ENCODE assay signal across 12 cellular contexts in the genomic region with DNA sequence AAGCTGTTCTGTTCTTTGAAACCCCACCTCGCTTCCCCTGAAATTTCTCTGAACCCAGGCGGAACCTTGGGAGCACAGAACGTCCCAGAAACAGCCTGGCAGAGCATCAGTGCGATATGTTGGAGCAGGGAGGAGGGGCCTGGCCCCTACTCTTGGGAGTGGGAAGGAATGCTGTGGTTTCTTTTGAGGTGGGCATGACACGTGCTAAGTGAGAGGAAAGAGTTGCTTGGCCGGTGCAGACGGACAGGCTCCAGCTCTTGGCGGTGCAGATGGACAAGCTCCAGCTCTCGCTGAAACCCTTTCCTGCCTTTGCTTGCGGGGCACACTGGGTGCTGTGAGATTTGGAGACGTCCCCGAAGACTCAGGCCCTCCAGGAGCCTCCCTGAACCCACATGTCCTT. TPM values are rescaled to one million over a fixed set of nuclear protein-coding genes. Genes with fewer than 3 reads are reported as not detected.
DNase-seq lines count a peak whose midpoint lies in the region; ATAC-seq and TF ChIP-seq lines count a peak whose summit lies in the region.
"Had no signal": no experiment of that assay in that cellular context is flagged by ENCODE, and none has a peak within 500 bp of the region (broad histone marks: within the 10 kb centered on the region; RNA-seq: fewer than 3 reads in every experiment).

No MANE protein-coding gene starts in this region.

- intact Hi-C loops in left ventricle myocardium superior (cut with micrococcal nuclease), result no loop called here

- H3K23ac ChIP-seq in H9 (ENCODE audit: insufficient read length, low read depth, low read length), result no peak overlapping the region

- H4K20me1 ChIP-seq in H9 (ENCODE audit: control insufficient read depth, insufficient read depth, insufficient read length), result no peaks in the 10 kb centered on the region
- H4K20me1 ChIP-seq in smooth muscle cell (ENCODE audit: low read depth), result peaks cover 95% of the 10 kb centered on the region

- H3K9ac ChIP-seq in H9 (ENCODE audit: extremely low read depth, insufficient read length, low read length) (no peak overlapping the region), smooth muscle cell (ENCODE audit: low read depth) (no peak overlapping the region)

- H3K79me1 ChIP-seq in H9 (ENCODE audit: insufficient read depth, low read depth, low read length, poor library complexity, severe bottlenecking), result no peaks in the 10 kb centered on the region

- H2AFZ ChIP-seq in H9 (ENCODE audit: low read length) (no peak overlapping the region), smooth muscle cell (ENCODE audit: low read depth) (no peak overlapping the region)

- peaks cover 14 to 15% of the 10 kb centered on the region in 2 experiments for H3K4me1 Mint-ChIP-seq in H9

- H3K27ac ChIP-seq in H9 (ENCODE audit: insufficient read length, low read depth, low read length), result no peak overlapping the region
- no peak overlapping the region for H3K27ac ChIP-seq in smooth muscle cell (ENCODE audit: low read depth)

- TF ChIP-seq CTCF in H9 (conservative IDR thresholded peaks at IDR 0.05), result no peak
- no peak for TF ChIP-seq CTCF in smooth muscle cell (IDR thresholded peaks at IDR 0.05; ENCODE audit: borderline replicate concordance, insufficient read depth, poor library complexity, severe bottlenecking)
- no peak for TF ChIP-seq CTCF in GM20000 (IDR thresholded peaks at IDR 0.05; ENCODE audit: extremely low read depth, missing control alignments)

- H3K14ac ChIP-seq in H9 (ENCODE audit: insufficient read depth, low read length), result no peak overlapping the region

- WGBS in H9 (ENCODE audit: extremely low coverage, insufficient read length, low lambda C conversion rate), result no CpG with 5 or more reads among the region's 12 CpGs
- WGBS in smooth muscle cell (ENCODE audit: low lambda C conversion rate), result 42% methylated on average over 12 of the region's 12 CpGs

- no peak overlapping the region for H3K4me3 Mint-ChIP-seq in H9
- H3K4me3 Mint-ChIP-seq: activated naive CD4-positive, alpha-beta T cell treated with anti-CD3 and anti-CD28 coated beads for 36 hours had no signal

- H2BK12ac ChIP-seq in H9 (ENCODE audit: insufficient read length, low read depth, low read length), result no peak overlapping the region

- ATAC-seq in left ventricle myocardium superior (peak; percentile 6), HG02588 (IDR thresholded peaks at IDR 0.05; ENCODE audit: unreplicated experiment) (no peak)

- no peaks in the 10 kb centered on the region; the same call in 1 of the 2 replicates for H3K79me2 ChIP-seq in H9 (ENCODE audit: insufficient read depth, low read length)
- H3K79me2 ChIP-seq in smooth muscle cell (ENCODE audit: low read depth), result peaks cover 56% of the 10 kb centered on the region

- no peak overlapping the region for H2BK20ac ChIP-seq in H9 (ENCODE audit: low read depth, low read length, poor library complexity, severe bottlenecking)

- H3K36me3 Mint-ChIP-seq in H9 (ENCODE audit: insufficient read depth in 1 of 3, low read depth in 3 of 3), result peaks cover 0 to 14% (median 0%) of the 10 kb centered on the region in 3 experiments; a peak in 2 of 7 replicates

- H4K8ac ChIP-seq in H9 (replicated peaks; ENCODE audit: insufficient read length, low read depth, low read length), result no peak overlapping the region

- H3K36me3 ChIP-seq in smooth muscle cell (ENCODE audit: low read depth), result no peaks in the 10 kb centered on the region

- no peaks in the 10 kb centered on the region for H3K4me1 ChIP-seq in H9 (ENCODE audit: insufficient read depth, low read length)
- H3K4me1 ChIP-seq in smooth muscle cell (ENCODE audit: low read depth), result peaks cover under 1% of the 10 kb centered on the region

- peaks cover 1% of the 10 kb centered on the region for H3F3A ChIP-seq in smooth muscle cell (ENCODE audit: low read depth)

- no peaks in the 10 kb centered on the region for H3K27me3 Mint-ChIP-seq in H9 (ENCODE audit: low read depth)

- H3K23me2 ChIP-seq in H9 (ENCODE audit: insufficient read length, low read depth, low read length, poor library complexity, severe bottlenecking), result no peaks in the 10 kb centered on the region

- H3K9me3 ChIP-seq in H9 (ENCODE audit: control insufficient read depth, low read depth, low read length) (no peaks in the 10 kb centered on the region), smooth muscle cell (replicated peaks; ENCODE audit: low read depth) (no peaks in the 10 kb centered on the region)
- H3K9me3 ChIP-seq: pancreas had no signal

- H3K4me2 ChIP-seq in H9 (ENCODE audit: insufficient read depth, insufficient read length, low read length) (no peak overlapping the region), smooth muscle cell (peak overlapping the region; percentile 47)

- no peak overlapping the region for H3K56ac ChIP-seq in H9 (ENCODE audit: insufficient read length, low read depth, low read length)

- no peak overlapping the region for H3K18ac ChIP-seq in H9 (ENCODE audit: insufficient read length, low read depth, low read length)

- DNase-seq in H9 (no peak), astrocyte of the hippocampus (ENCODE audit: low read depth, low spot score) (peak; percentile 95), left ventricle myocardium superior (no peak), smooth muscle cell (lab: John Stamatoyannopoulos, UW; ENCODE audit: unreplicated experiment) (no peak), GM20000 (ENCODE audit: low spot score) (no peak), NCI-H2081 treated with DMSO at 0.1 percent for 48 hours (lab: John Stamatoyannopoulos, UW) (no peak)
- DNase-seq in activated CD4-positive, alpha-beta T cell treated with anti-CD3 and anti-CD28 coated beads for 48 hours, result no peak
- DNase-seq: activated CD4-positive, alpha-beta T cell treated with anti-CD3 and anti-CD28 coated beads, Interleukin-2, amount 50 U/mL, for 4 hours; activated naive CD4-positive, alpha-beta T cell treated with anti-CD3 and anti-CD28 coated beads for 36 hours; NCI-H69 had no signal

- H3K27ac Mint-ChIP-seq in H9, result peak overlapping the region in 2 of 3 experiments; percentile 40 to 44; a peak in 3 of 7 replicates
- H3K27ac Mint-ChIP-seq: activated naive CD4-positive, alpha-beta T cell treated with anti-CD3 and anti-CD28 coated beads for 36 hours had no signal

- H3K9me3 Mint-ChIP-seq in H9, result no peaks in the 10 kb centered on the region
- H3K9me3 Mint-ChIP-seq: activated naive CD4-positive, alpha-beta T cell treated with anti-CD3 and anti-CD28 coated beads for 36 hours had no signal

- H2BK5ac ChIP-seq in H9 (ENCODE audit: insufficient read length, low read length), result no peak overlapping the region

- H3K4me3 ChIP-seq in smooth muscle cell, result no peak overlapping the region
- H3K4me3 ChIP-seq: pancreas had no signal

- H2AK5ac ChIP-seq in H9 (ENCODE audit: insufficient read length, low read length), result no peak overlapping the region

- H2BK120ac ChIP-seq in H9 (ENCODE audit: low read depth, low read length, poor library complexity, severe bottlenecking), result no peak overlapping the region

- no peak overlapping the region for H2BK15ac ChIP-seq in H9 (ENCODE audit: low read depth, low read length)

- H3T11ph ChIP-seq in H9 (ENCODE audit: low read length), result no peak overlapping the region

- no peak overlapping the region for H4K5ac ChIP-seq in H9 (ENCODE audit: insufficient read length, low read depth, low read length)

- H3K27me3 ChIP-seq in H9 (ENCODE audit: insufficient read depth, low read length) (no peaks in the 10 kb centered on the region), smooth muscle cell (ENCODE audit: low read depth) (no peaks in the 10 kb centered on the region)
- H3K27me3 ChIP-seq: pancreas had no signal

- H3K4ac ChIP-seq in H9 (ENCODE audit: low read depth, low read length), result no peak overlapping the region

- H4K91ac ChIP-seq in H9 (ENCODE audit: insufficient read length, low read depth, low read length), result no peak overlapping the region

RNA-seq across cellular contexts. Expression of a gene that starts 15.9 kb away (rescaled TPM):
- total RNA-seq in H9 (2021) (109 and 117 TPM in 2 replicates), left ventricle myocardium superior (117 TPM), smooth muscle cell (84.3 and 92.6 TPM in 2 replicates)
- polyA plus RNA-seq in smooth muscle cell, result 184 and 194 TPM in 2 replicates

RNA-seq across cellular contexts. Expression of a gene that starts 41.3 kb away (rescaled TPM):
- total RNA-seq in H9 (2021) (40.7 and 44.5 TPM in 2 replicates), left ventricle myocardium superior (37.6 TPM), smooth muscle cell (22.2 and 29.9 TPM in 2 replicates)
- polyA plus RNA-seq in smooth muscle cell, result 74.0 and 97.6 TPM in 2 replicates

RNA-seq across cellular contexts. Expression of a gene that starts 54.5 kb away (rescaled TPM):
- 73.3 and 76.7 TPM in 2 replicates for total RNA-seq in H9 (2021)
- 13.5 TPM for total RNA-seq in left ventricle myocardium superior
- 8.7 and 11.3 TPM in 2 replicates for total RNA-seq in smooth muscle cell
- 17.5 and 23.7 TPM in 2 replicates for polyA plus RNA-seq in smooth muscle cell
